1 cellular context compared by ENCODE assay signal in genomic region chr16:24854607-24855171, GRCh38.
TF ChIP-seq lines count a peak whose summit lies in the region.

No MANE protein-coding gene starts in this region.

TF ChIP-seq in HepG2, 621 proteins besides CTCF, POLR2A, EP300 and RAD21 (continued from another document):
- TF ChIP-seq, protein P1, sequence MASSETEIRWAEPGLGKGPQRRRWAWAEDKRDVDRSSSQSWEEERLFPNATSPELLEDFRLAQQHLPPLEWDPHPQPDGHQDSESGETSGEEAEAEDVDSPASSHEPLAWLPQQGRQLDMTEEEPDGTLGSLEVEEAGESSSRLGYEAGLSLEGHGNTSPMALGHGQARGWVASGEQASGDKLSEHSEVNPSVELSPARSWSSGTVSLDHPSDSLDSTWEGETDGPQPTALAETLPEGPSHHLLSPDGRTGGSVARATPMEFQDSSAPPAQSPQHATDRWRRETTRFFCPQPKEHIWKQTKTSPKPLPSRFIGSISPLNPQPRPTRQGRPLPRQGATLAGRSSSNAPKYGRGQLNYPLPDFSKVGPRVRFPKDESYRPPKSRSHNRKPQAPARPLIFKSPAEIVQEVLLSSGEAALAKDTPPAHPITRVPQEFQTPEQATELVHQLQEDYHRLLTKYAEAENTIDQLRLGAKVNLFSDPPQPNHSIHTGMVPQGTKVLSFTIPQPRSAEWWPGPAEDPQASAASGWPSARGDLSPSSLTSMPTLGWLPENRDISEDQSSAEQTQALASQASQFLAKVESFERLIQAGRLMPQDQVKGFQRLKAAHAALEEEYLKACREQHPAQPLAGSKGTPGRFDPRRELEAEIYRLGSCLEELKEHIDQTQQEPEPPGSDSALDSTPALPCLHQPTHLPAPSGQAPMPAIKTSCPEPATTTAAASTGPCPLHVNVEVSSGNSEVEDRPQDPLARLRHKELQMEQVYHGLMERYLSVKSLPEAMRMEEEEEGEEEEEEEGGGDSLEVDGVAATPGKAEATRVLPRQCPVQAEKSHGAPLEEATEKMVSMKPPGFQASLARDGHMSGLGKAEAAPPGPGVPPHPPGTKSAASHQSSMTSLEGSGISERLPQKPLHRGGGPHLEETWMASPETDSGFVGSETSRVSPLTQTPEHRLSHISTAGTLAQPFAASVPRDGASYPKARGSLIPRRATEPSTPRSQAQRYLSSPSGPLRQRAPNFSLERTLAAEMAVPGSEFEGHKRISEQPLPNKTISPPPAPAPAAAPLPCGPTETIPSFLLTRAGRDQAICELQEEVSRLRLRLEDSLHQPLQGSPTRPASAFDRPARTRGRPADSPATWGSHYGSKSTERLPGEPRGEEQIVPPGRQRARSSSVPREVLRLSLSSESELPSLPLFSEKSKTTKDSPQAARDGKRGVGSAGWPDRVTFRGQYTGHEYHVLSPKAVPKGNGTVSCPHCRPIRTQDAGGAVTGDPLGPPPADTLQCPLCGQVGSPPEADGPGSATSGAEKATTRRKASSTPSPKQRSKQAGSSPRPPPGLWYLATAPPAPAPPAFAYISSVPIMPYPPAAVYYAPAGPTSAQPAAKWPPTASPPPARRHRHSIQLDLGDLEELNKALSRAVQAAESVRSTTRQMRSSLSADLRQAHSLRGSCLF (CRISPR knock-in tag; IDR thresholded peaks at IDR 0.05; ENCODE audit: borderline replicate concordance): no peak
